In the genomic region with DNA sequence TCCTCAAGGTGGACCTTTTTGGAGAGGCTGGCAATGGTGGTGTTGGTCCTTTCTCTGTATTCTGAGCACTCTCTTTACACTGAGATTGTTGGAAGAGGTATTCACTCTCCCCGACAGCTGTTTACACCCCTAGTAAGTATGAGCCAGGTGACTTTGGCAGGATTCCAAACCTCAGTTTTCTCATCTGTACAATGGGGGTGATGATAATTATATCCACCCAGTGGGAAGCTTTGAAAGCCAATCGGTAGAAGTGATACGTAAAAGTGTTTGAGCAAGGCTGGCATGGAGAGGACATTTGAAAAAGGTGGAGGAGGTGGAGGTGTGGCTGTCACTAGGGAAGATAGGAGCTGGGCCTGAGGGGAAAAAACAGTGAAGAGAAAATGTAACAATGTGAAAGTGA, we compare ENCODE assay signal across 33 cellular contexts. TPM values are rescaled to one million over a fixed set of nuclear protein-coding genes. Genes with fewer than 3 reads are reported as not detected.
"Had no signal": no experiment of that assay in that cellular context is flagged by ENCODE, and none has a peak within 500 bp of the region (broad histone marks: within the 10 kb centered on the region; RNA-seq: fewer than 3 reads in every experiment).

No MANE protein-coding gene starts in this region.

- FAIRE-seq: RCC 7860 had no signal

- H3K36me3 ChIP-seq: MG63, SJSA1 had no signal

- H3K4me3 ChIP-seq: MG63, PC-9, SJSA1 had no signal

- H3K4me2 ChIP-seq: PC-9, SK-N-SH had no signal

- DNase-seq: Kasumi-1, MG63, NCI-H1048, NCI-H1092 treated with DMSO at 0.1 percent for 48 hours, NCI-H1105 treated with DMSO at 0.1 percent for 48 hours, NCI-H1417, NCI-H1436, NCI-H146, NCI-H1694, NCI-H187, NCI-H1930, NCI-H2029 treated with DMSO at 0.1 percent for 48 hours, NCI-H2081 treated with DMSO at 0.1 percent for 48 hours, NCI-H2107, NCI-H2171, NCI-H226, NCI-H446 treated with DMSO at 0.1 percent for 48 hours, NCI-H510A, NCI-H524, NCI-H526, NCI-H69, NCI-H748 treated with DMSO at 0.1 percent for 48 hours, NCI-H82, PC-9, Right ventricle myocardium superior, SHP77 treated with DMSO at 0.1 percent for 48 hours, SK-N-SH, SW 1271 had no signal

- H3K27ac ChIP-seq: PC-9, SJSA1 had no signal

- H3K4me1 ChIP-seq: SJSA1 had no signal

- H3K9me3 ChIP-seq: MG63, SJSA1, SK-N-SH had no signal

- H3K27me3 ChIP-seq: MG63, SJSA1 had no signal

- H2AFZ ChIP-seq: PC-9 had no signal

- ATAC-seq: Panc1 had no signal

- H3K9ac ChIP-seq: SK-N-SH had no signal

RNA-seq across cellular contexts. Expression of a gene that starts 35.5 kb away (rescaled TPM):
- total RNA-seq: M059J, OCI-LY7, PC-9, SJSA1 had no signal
- polyA plus RNA-seq: SK-N-SH had no signal
